8 cellular contexts compared by ENCODE assay signal in the genomic region with DNA sequence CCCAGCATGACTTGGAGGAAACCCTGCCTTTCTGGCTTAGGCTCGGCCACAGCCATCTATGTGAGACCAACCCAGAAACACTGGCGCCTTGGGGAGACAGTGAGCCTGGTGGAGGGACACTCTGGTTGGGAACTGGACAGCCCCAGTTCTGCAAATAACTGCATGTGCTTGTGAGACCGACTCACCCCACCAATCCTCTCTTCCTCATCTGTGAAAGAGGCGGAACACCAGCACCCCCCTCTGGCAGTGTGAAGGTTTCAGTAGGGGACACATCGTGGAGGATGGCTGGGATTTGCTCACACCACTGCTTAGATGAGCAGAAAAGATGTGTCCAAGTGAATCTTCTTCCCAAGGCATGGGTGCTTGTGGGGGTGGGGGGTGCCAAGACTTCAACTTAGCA. TPM values are rescaled to one million over a fixed set of nuclear protein-coding genes. Genes with fewer than 3 reads are reported as not detected.
A peak's percentile ranks its signal among the peaks of the same experiment; 100 is the strongest.
DNase-seq lines count a peak whose midpoint lies in the region; ATAC-seq, FAIRE-seq and TF ChIP-seq lines count a peak whose summit lies in the region.

No MANE protein-coding gene starts in this region.

- H3K4me3 Mint-ChIP-seq in H9 (no peak overlapping the region), mesothelial cell of epicardium (no peak overlapping the region)

- H2BK20ac ChIP-seq in H9 (ENCODE audit: low read depth, low read length, poor library complexity, severe bottlenecking) (no peak overlapping the region), H1 (ENCODE audit: low read length) (no peak overlapping the region)

- H3K23ac ChIP-seq in H9 (ENCODE audit: insufficient read length, low read depth, low read length), result no peak overlapping the region
- H3K23ac ChIP-seq in H1 (ENCODE audit: insufficient read length), result no peak overlapping the region

- H3K23me2 ChIP-seq in H9 (ENCODE audit: insufficient read length, low read depth, low read length, poor library complexity, severe bottlenecking), result no peaks in the 10 kb centered on the region
- no peaks in the 10 kb centered on the region for H3K23me2 ChIP-seq in H1 (ENCODE audit: low read depth, low read length)

- no peak for TF ChIP-seq POLR2A in H1 (IDR thresholded peaks at IDR 0.05; ENCODE audit: control extremely low read depth in 1 of 2, low read depth in 2 of 2, low read length in 2 of 2)

- no peak overlapping the region for H3K4ac ChIP-seq in H9 (ENCODE audit: low read depth, low read length)
- no peak overlapping the region for H3K4ac ChIP-seq in H1 (replicated peaks; ENCODE audit: insufficient read length, low read depth, low read length)

- H3K4me2 ChIP-seq in H9 (ENCODE audit: insufficient read depth, insufficient read length, low read length) (no peak overlapping the region), H1 (ENCODE audit: insufficient read depth in 1 of 2, low read depth in 2 of 2, low read length in 2 of 2) (no peak overlapping the region)

- H3K79me2 ChIP-seq in H9 (ENCODE audit: insufficient read depth, low read length) (no peaks in the 10 kb centered on the region), H1 (ENCODE audit: control insufficient read depth in 1 of 2, insufficient read depth in 2 of 2, low read length in 2 of 2) (no peaks in the 10 kb centered on the region)

- no peak for TF ChIP-seq EP300 in H1 (IDR thresholded peaks at IDR 0.05; ENCODE audit: borderline replicate concordance in 1 of 2, low read depth in 2 of 2, low read length in 2 of 2)

- H2AK5ac ChIP-seq in H9 (ENCODE audit: insufficient read length, low read length) (no peak overlapping the region), H1 (ENCODE audit: low read depth, low read length) (no peak overlapping the region)

- H2BK15ac ChIP-seq in H9 (ENCODE audit: low read depth, low read length) (no peak overlapping the region), H1 (ENCODE audit: low read length) (no peak overlapping the region)

- H3K9me3 ChIP-seq in H9 (ENCODE audit: control insufficient read depth, low read depth, low read length), result no peaks in the 10 kb centered on the region
- no peaks in the 10 kb centered on the region for H3K9me3 ChIP-seq in SJCRH30 (replicated peaks)
- H3K9me3 ChIP-seq in H1 (ENCODE audit: insufficient read depth in 2 of 2, low read depth in 1 of 2, low read length in 1 of 2), result no peaks in the 10 kb centered on the region

- H3K56ac ChIP-seq in H9 (ENCODE audit: insufficient read length, low read depth, low read length), result no peak overlapping the region
- H3K56ac ChIP-seq in H1 (replicated peaks; ENCODE audit: insufficient read length, low read depth, low read length), result no peak overlapping the region

- H3K18ac ChIP-seq in H9 (ENCODE audit: insufficient read length, low read depth, low read length) (no peak overlapping the region), H1 (ENCODE audit: extremely low read depth, low read length) (peak overlapping the region; percentile 24; the same call in 1 of the 2 replicates)

- H4K5ac ChIP-seq in H9 (ENCODE audit: insufficient read length, low read depth, low read length), result no peak overlapping the region
- H4K5ac ChIP-seq in H1 (ENCODE audit: insufficient read length, low read depth, low read length), result no peak overlapping the region

- H3K4me3 ChIP-seq in SJCRH30, result no peak overlapping the region
- H3K4me3 ChIP-seq in H1 (ENCODE audit: extremely low read depth in 1 of 4, insufficient read depth in 2 of 4, low read depth in 3 of 4, low read length in 4 of 4), result no peak overlapping the region

- H2BK5ac ChIP-seq in H9 (ENCODE audit: insufficient read length, low read length) (no peak overlapping the region), H1 (ENCODE audit: low read depth, low read length) (no peak overlapping the region)

- H3T11ph ChIP-seq in H9 (ENCODE audit: low read length), result no peak overlapping the region

- H3K4me1 Mint-ChIP-seq in H9, result 0 out of 4 replicates have a peak, but pooled peaks cover 0 to 5% of the 10 kb centered on the region in 2 experiments
- H3K4me1 Mint-ChIP-seq in mesothelial cell of epicardium, result no peaks in the 10 kb centered on the region

- H4K8ac ChIP-seq in H9 (replicated peaks; ENCODE audit: insufficient read length, low read depth, low read length), result no peak overlapping the region
- H4K8ac ChIP-seq in H1 (ENCODE audit: extremely low read depth, insufficient read depth, low read length), result no peak overlapping the region

- H4K20me1 ChIP-seq in H9 (ENCODE audit: control insufficient read depth, insufficient read depth, insufficient read length) (no peaks in the 10 kb centered on the region), H1 (replicated peaks in 1 of 2; ENCODE audit: control insufficient read depth in 1 of 2, insufficient read depth in 2 of 2, low read length in 2 of 2) (no peaks in the 10 kb centered on the region)

- no peaks in the 10 kb centered on the region for H3K36me3 Mint-ChIP-seq in H9 (ENCODE audit: insufficient read depth in 1 of 3, low read depth in 3 of 3)
- no peaks in the 10 kb centered on the region for H3K36me3 Mint-ChIP-seq in mesothelial cell of epicardium

- H3K27ac Mint-ChIP-seq in H9, result no peak overlapping the region
- no peak overlapping the region for H3K27ac Mint-ChIP-seq in mesothelial cell of epicardium

- H4K91ac ChIP-seq in H9 (ENCODE audit: insufficient read length, low read depth, low read length) (no peak overlapping the region), H1 (replicated peaks; ENCODE audit: insufficient read length, low read length) (no peak overlapping the region)

- no peak overlapping the region for H3K27ac ChIP-seq in H9 (ENCODE audit: insufficient read length, low read depth, low read length)
- H3K27ac ChIP-seq in SJCRH30, result no peak overlapping the region
- no peak overlapping the region for H3K27ac ChIP-seq in H1 (ENCODE audit: low read depth, low read length)

- H3K9ac ChIP-seq in H9 (ENCODE audit: extremely low read depth, insufficient read length, low read length), result no peak overlapping the region
- H3K9ac ChIP-seq in H1 (replicated peaks in 1 of 4; ENCODE audit: extremely low read depth in 1 of 4, low read depth in 3 of 4, low read length in 3 of 4), result no peak overlapping the region

- H3K4me1 ChIP-seq in H9 (ENCODE audit: insufficient read depth, low read length), result no peaks in the 10 kb centered on the region
- H3K4me1 ChIP-seq in SJCRH30, result peaks cover 17% of the 10 kb centered on the region
- no peaks in the 10 kb centered on the region; a peak in 1 of 7 replicates for H3K4me1 ChIP-seq in H1 (replicated peaks in 1 of 4; ENCODE audit: control insufficient read depth in 3 of 4, insufficient read depth in 4 of 4, low read length in 3 of 4)

- FAIRE-seq in H1 (lab: Jason Lieb, UNC), result peak; percentile 94

- TF ChIP-seq CTCF in H9 (conservative IDR thresholded peaks at IDR 0.05) (peak; percentile 74), H1 (IDR thresholded peaks at IDR 0.05; ENCODE audit: control extremely low read depth in 1 of 3, insufficient read depth in 1 of 3, low read depth in 1 of 3, low read length in 3 of 3) (peak; percentile 82 to 90 (median 90)), mesothelial cell of epicardium (IDR thresholded peaks at IDR 0.05; ENCODE audit: unreplicated experiment) (no peak)

- H3K27me3 Mint-ChIP-seq in H9 (ENCODE audit: low read depth) (peaks cover 17% of the 10 kb centered on the region), mesothelial cell of epicardium (ENCODE audit: low read depth) (peaks cover 25% of the 10 kb centered on the region)

- POLR2A ChIA-PET in H1 (lab: Charles Lee; ENCODE audit: partially characterized antibody), result no interaction called here

- no peaks in the 10 kb centered on the region for H3K9me3 Mint-ChIP-seq in H9
- no peaks in the 10 kb centered on the region for H3K9me3 Mint-ChIP-seq in mesothelial cell of epicardium

- DNase-seq in CD1c-positive myeloid dendritic cell (ENCODE audit: extremely low spot score), result peak; percentile 59
- peak; percentile 76 for DNase-seq in H9
- peak; percentile 73 to 85 for DNase-seq in SJCRH30
- peak in 1 of 2 experiments; percentile 83 for DNase-seq in H1 (ENCODE audit: low read depth in 1 of 2, low spot score in 2 of 2)
- peak; percentile 50 for DNase-seq in stimulated activated CD4-positive, alpha-beta T cell treated with anti-CD3 and anti-CD28 coated beads, Interleukin-1b, Interleukin-23, amount 100 ng/mL, for 48 hours
- DNase-seq in mesothelial cell of epicardium (ENCODE audit: low spot score in 2 of 2, unreplicated experiment in 2 of 2), result no peak

- TF ChIP-seq RAD21 in H1 (IDR thresholded peaks at IDR 0.05 in 1 of 2, conservative IDR thresholded peaks at IDR 0.05 in 1 of 2; ENCODE audit: low read depth in 2 of 2, low read length in 2 of 2), result peak; percentile 93 to 96

- no peaks in the 10 kb centered on the region; the same call in 1 of the 2 replicates for H3K27me3 ChIP-seq in H9 (ENCODE audit: insufficient read depth, low read length)
- H3K27me3 ChIP-seq in SJCRH30, result no peaks in the 10 kb centered on the region
- H3K27me3 ChIP-seq in H1 (replicated peaks in 1 of 4; ENCODE audit: control insufficient read depth in 3 of 4, extremely low read depth in 1 of 4, insufficient read depth in 3 of 4, low read length in 3 of 4), result peaks cover 0 to 3% (median under 1%) of the 10 kb centered on the region in 4 experiments; a peak in 2 of 7 replicates

- no CpG with 5 or more reads among the region's 5 CpGs for WGBS in H9 (ENCODE audit: extremely low coverage, insufficient read length, low lambda C conversion rate)
- WGBS in H1 (ENCODE audit: extremely low coverage in 1 of 2, insufficient coverage in 1 of 2, insufficient read length in 1 of 2, insufficient replicate concordance in 2 of 2, low coverage in 1 of 2, low lambda C conversion rate in 2 of 2, missing lambda C conversion rate in 1 of 2), 2 experiments, result 45% methylated on average over 5 of the region's 5 CpGs; no CpG with 5 or more reads in 1 of the 2 experiments

- no peak overlapping the region for H2AFZ ChIP-seq in H9 (ENCODE audit: low read length)
- H2AFZ ChIP-seq in H1 (ENCODE audit: low read length), result no peak overlapping the region

- no peak overlapping the region for H2BK12ac ChIP-seq in H9 (ENCODE audit: insufficient read length, low read depth, low read length)
- no peak overlapping the region for H2BK12ac ChIP-seq in H1 (ENCODE audit: low read depth, low read length)

- H3K36me3 ChIP-seq in SJCRH30 (no peaks in the 10 kb centered on the region), H1 (ENCODE audit: control insufficient read depth in 2 of 4, insufficient read depth in 4 of 4, low read length in 3 of 4) (no peaks in the 10 kb centered on the region)

- H3K14ac ChIP-seq in H9 (ENCODE audit: insufficient read depth, low read length), result no peak overlapping the region
- no peak overlapping the region for H3K14ac ChIP-seq in H1 (ENCODE audit: insufficient read length)

- ATAC-seq in HG03175 (IDR thresholded peaks at IDR 0.05; ENCODE audit: unreplicated experiment) (no peak), HG02678 (IDR thresholded peaks at IDR 0.05; ENCODE audit: unreplicated experiment) (no peak)

- no peak overlapping the region for H2BK120ac ChIP-seq in H9 (ENCODE audit: low read depth, low read length, poor library complexity, severe bottlenecking)
- no peak overlapping the region for H2BK120ac ChIP-seq in H1 (replicated peaks; ENCODE audit: low read depth, low read length)

- H3K79me1 ChIP-seq in H9 (ENCODE audit: insufficient read depth, low read depth, low read length, poor library complexity, severe bottlenecking), result no peaks in the 10 kb centered on the region
- H3K79me1 ChIP-seq in H1 (ENCODE audit: low read depth, low read length), result no peaks in the 10 kb centered on the region

- CTCF ChIA-PET in H1 (lab: Charles Lee; ENCODE audit: partially characterized antibody), result interaction anchor here (0.9 to 1.1 kb wide), 2 partner anchors 12 to 74 kb away, joined by 3 read pairs; no protein-coding TSS in a partner anchor

RNA-seq across cellular contexts. Expression of gene N4BP3, which starts 43.4 kb away (rescaled TPM):
- total RNA-seq in H9 (2021) (32.1 and 32.4 TPM in 2 replicates), mesothelial cell of epicardium (1.8 to 2.3 TPM (median 2.1 TPM) in 3 replicates)
- 43.8 and 45.8 TPM in 2 replicates for total RNA-seq in SJCRH30 (2014; rRNA removed; shearing (Covaris generic))
- total RNA-seq in H1 (2021; fragmentation: NEBNext Ultra II Directional; extraction: Animal tissue kit (Norgen Biotek cat#: 25700)), result 36.0 and 39.2 TPM in 2 replicates
- polyA plus RNA-seq in H1 (2011; rRNA removed), result 13.1 and 23.4 TPM in 2 replicates
- 19.4 TPM for polyA plus RNA-seq in H1 (2011; cell fraction: cytosol; rRNA removed)
- 41.9 TPM for polyA plus RNA-seq in H1 (2011; cell fraction: nucleus; rRNA removed)
- polyA plus RNA-seq in H1 (2012, experiment 1 of 2), result 16.8 to 24.3 TPM (median 21.3 TPM) in 4 replicates
- 18.5 TPM for polyA plus RNA-seq in H1 (2012, experiment 2 of 2)
- polyA plus RNA-seq in H1 (2013, experiment 1 of 2), result 16.7 TPM
- 15.9 TPM for polyA plus RNA-seq in H1 (2013, experiment 2 of 2)
- 13.0 and 17.4 TPM in 2 replicates for polyA minus RNA-seq in H1 (2011; rRNA and poly(A)+ RNA removed)
- 22.0 TPM for polyA minus RNA-seq in H1 (2011; cell fraction: cytosol; rRNA and poly(A)+ RNA removed)
- polyA minus RNA-seq in H1 (2011; cell fraction: nucleus; rRNA and poly(A)+ RNA removed), result 32.8 TPM

Comparison
In these comparisons a context has a peak if more than half of its experiments do, and no peak if none do; other contexts are left out.
1. DNase-seq: peak in CD1c-positive myeloid dendritic cell (single experiment), H9 (single experiment), SJCRH30 (2 of 2) and stimulated activated CD4-positive, alpha-beta T cell treated with anti-CD3 and anti-CD28 coated beads, Interleukin-1b, Interleukin-23, amount 100 ng/mL, for 48 hours (single experiment); none in mesothelial cell of epicardium (0 of 2).
2. RNA of gene N4BP3, which starts 43.4 kb away (total RNA-seq): 43.8 to 45.8 TPM in SJCRH30, 36.0 to 39.2 TPM in H1 and 32.1 to 32.4 TPM in H9; 1.8 to 2.3 TPM in mesothelial cell of epicardium; every median in the first group is over 10 times any median in the second.